In genomic region chr22:25628494-25628893, GRCh38 we compare ENCODE assay signal across 25 cellular contexts.
DNase-seq lines count a peak whose midpoint lies in the region; ATAC-seq lines count a peak whose summit lies in the region.
"Had no signal": no experiment of that assay in that cellular context is flagged by ENCODE, and none has a peak within 500 bp of the region (broad histone marks: within the 10 kb centered on the region; RNA-seq: fewer than 3 reads in every experiment).

No MANE protein-coding gene starts in this region.

- ATAC-seq in left colon (peak; percentile 54), GM21367 (IDR thresholded peaks at IDR 0.05; ENCODE audit: unreplicated experiment) (no peak), left cardiac atrium (no peak)
- ATAC-seq: GM12878; natural killer cell; stimulated activated memory B cell treated with anti-CD40 and anti-IgM and Interleukin-4, amounts not matched to agents 10 μg/mL and 1 μg/mL and 100 μg/mL, for 72 hours had no signal

- intact Hi-C loops in left colon (cut with DNase I, micrococcal nuclease): no loop called here
- intact Hi-C loops in left cardiac atrium (cut with DNase I): no loop called here

- H3K27ac ChIP-seq in KOPT-K1 (ENCODE audit: low read depth, low read length, poor library complexity, severe bottlenecking): peak overlapping the region; percentile 96
- H3K27ac ChIP-seq: left ventricle myocardium inferior, SK-N-MC, suprapubic skin had no signal

- DNase-seq in COLO668 (lab: John Stamatoyannopoulos, UW; ENCODE audit: unreplicated experiment) (peak; percentile 21), NCI-H69 (lab: John Stamatoyannopoulos, UW) (peak; percentile 64), left colon (no peak), NCI-H82 treated with DMSO at 0.1 percent for 48 hours (lab: John Stamatoyannopoulos, UW; ENCODE audit: unreplicated experiment) (no peak), GM19240 (ENCODE audit: insufficient read length, low spot score) (no peak), left cardiac atrium (no peak)
- DNase-seq: activated gamma-delta T cell treated with Interleukin-2 at 50 U/mL for 16 hours; activated T-cell treated with anti-CD3 and anti-CD28 coated beads, Interleukin-2, amount 50 U/mL, for 24 hours; BE2C; effector CD4-positive, alpha-beta T cell; foreskin fibroblast; HCEC 1CT; IMR-90; left ventricle myocardium inferior; natural killer cell; NCI-H1436 treated with DMSO at 0.1 percent for 48 hours; NCI-H2227 treated with DMSO at 0.1 percent for 48 hours; RPMI8226; stimulated activated CD4-positive, alpha-beta T cell treated with anti-CD3 and anti-CD28 coated beads, Interleukin-4, amount 100 ng/mL, for 1 hour had no signal

- peaks cover 30% of the 10 kb centered on the region for H3K36me3 ChIP-seq in KOPT-K1 (ENCODE audit: insufficient read depth, low read length)
- H3K36me3 ChIP-seq: left ventricle myocardium inferior, suprapubic skin had no signal

- H3K9me3 ChIP-seq in KOPT-K1 (ENCODE audit: insufficient read depth, low read length, poor library complexity, severe bottlenecking): no peaks in the 10 kb centered on the region
- H3K9me3 ChIP-seq: BE2C, left ventricle myocardium inferior, suprapubic skin had no signal

Comparison
In these comparisons a context has a peak if more than half of its experiments do, and no peak if none do; other contexts are left out.
1. DNase-seq: peak in COLO668 (single experiment) and NCI-H69 (single experiment); none in left colon (0 of 2), NCI-H82 treated with DMSO at 0.1 percent for 48 hours (single experiment), GM19240 (single experiment) and left cardiac atrium (single experiment).